Comparison of ENCODE assay signal across 10 cellular contexts in genomic region chr1:205477759-205478247, GRCh38. TPM values are rescaled to one million over a fixed set of nuclear protein-coding genes. Genes with fewer than 3 reads are reported as not detected.
DNase-seq lines count a peak whose midpoint lies in the region; ATAC-seq, FAIRE-seq and TF ChIP-seq lines count a peak whose summit lies in the region.
"Had no signal": no experiment of that assay in that cellular context is flagged by ENCODE, and none has a peak within 500 bp of the region (broad histone marks: within the 10 kb centered on the region; RNA-seq: fewer than 3 reads in every experiment).

No MANE protein-coding gene starts in this region.

- no peak for TF ChIP-seq POLR2A in breast epithelium (IDR thresholded peaks at IDR 0.05)

- H3K27ac ChIP-seq in breast epithelium (peak overlapping the region; percentile 84 to 87), lung (ENCODE audit: low read depth in 1 of 2, low read length in 1 of 2) (no peak overlapping the region)

- peak overlapping the region in 1 of 3 donors; percentile 39 for H3K4me3 ChIP-seq in breast epithelium
- H3K4me3 ChIP-seq in lung, result no peak overlapping the region

- intact Hi-C loops in Calu3 (cut with micrococcal nuclease; ENCODE audit: unreplicated experiment) (no loop called here), breast epithelium (cut with DNase I; ENCODE audit: low total_unique reads) (no loop called here)

- TF ChIP-seq CTCF in Calu3 (IDR thresholded peaks at IDR 0.05; ENCODE audit: unreplicated experiment) (no peak), breast epithelium (IDR thresholded peaks at IDR 0.05) (no peak), lung (IDR thresholded peaks at IDR 0.05; ENCODE audit: control extremely low read depth, extremely low read depth) (no peak)

- CTCF ChIA-PET in Calu3 (lab: Charles Lee), result interaction anchor here (0.7 to 1.8 kb wide), 20 partner anchors 10 to 974 kb away, joined by 3 to 20 read pairs (median 4); partner anchors contain the start of gene CDK18

- peak; percentile 74 for ATAC-seq in lung (ENCODE audit: insufficient read depth, low FRiP score)
- ATAC-seq in GM18502 (IDR thresholded peaks at IDR 0.05; ENCODE audit: poor library complexity, unreplicated experiment), result no peak
- ATAC-seq in stimulated activated effector memory CD8-positive, alpha-beta T cell treated with anti-CD3 and anti-CD28 coated beads, Interleukin-12 subunit alpha, Interleukin-12 subunit beta, amount 100 ng/mL, for 72 hours, result no peak

- H3K9me3 ChIP-seq in breast epithelium, result no peaks in the 10 kb centered on the region
- peaks cover 0 to 6% of the 10 kb centered on the region in 2 donors for H3K9me3 ChIP-seq in lung (ENCODE audit: control insufficient read depth in 2 of 2, insufficient read depth in 1 of 2, low read length in 1 of 2)

- H3K4me1 Mint-ChIP-seq in Calu3 (ENCODE audit: low read depth, unreplicated experiment), result peaks cover 30% of the 10 kb centered on the region
- peaks cover 42% of the 10 kb centered on the region for H3K4me1 Mint-ChIP-seq in stimulated activated effector memory CD8-positive, alpha-beta T cell treated with anti-CD3 and anti-CD28 coated beads, Interleukin-12 subunit alpha, Interleukin-12 subunit beta, amount 100 ng/mL, for 72 hours

- no peaks in the 10 kb centered on the region for H3K36me3 ChIP-seq in breast epithelium
- no peaks in the 10 kb centered on the region for H3K36me3 ChIP-seq in lung (ENCODE audit: control insufficient read depth in 2 of 2, insufficient read depth in 2 of 2, low read length in 2 of 2)

- no peak for FAIRE-seq in frontal cortex (lab: Jason Lieb, UNC)

- peaks cover 44% of the 10 kb centered on the region for H3K27me3 Mint-ChIP-seq in Calu3 (ENCODE audit: unreplicated experiment)

- H3K36me3 Mint-ChIP-seq in Calu3 (ENCODE audit: insufficient read depth, unreplicated experiment), result peaks cover 6% of the 10 kb centered on the region
- peaks cover 6% of the 10 kb centered on the region for H3K36me3 Mint-ChIP-seq in stimulated activated effector memory CD8-positive, alpha-beta T cell treated with anti-CD3 and anti-CD28 coated beads, Interleukin-12 subunit alpha, Interleukin-12 subunit beta, amount 100 ng/mL, for 72 hours

- H3K27ac Mint-ChIP-seq in Calu3 (ENCODE audit: unreplicated experiment), result peak overlapping the region; percentile 68
- H3K27ac Mint-ChIP-seq in stimulated activated effector memory CD8-positive, alpha-beta T cell treated with anti-CD3 and anti-CD28 coated beads, Interleukin-12 subunit alpha, Interleukin-12 subunit beta, amount 100 ng/mL, for 72 hours, result no peak overlapping the region
- H3K27ac Mint-ChIP-seq: activated naive CD8-positive, alpha-beta T cell treated with anti-CD3 and anti-CD28 coated beads, Interleukin-2, amount 10 ng/mL, durations not matched to agents 7 days and 5 days had no signal

- H3K4me1 ChIP-seq in breast epithelium, result peaks cover 3% of the 10 kb centered on the region in 2 donors
- H3K4me1 ChIP-seq in lung (ENCODE audit: control insufficient read depth in 2 of 2, insufficient read depth in 2 of 2, low read length in 2 of 2), result no peaks in the 10 kb centered on the region

- H3K9me3 Mint-ChIP-seq in Calu3 (ENCODE audit: low read depth, unreplicated experiment), result peaks cover 6% of the 10 kb centered on the region
- H3K9me3 Mint-ChIP-seq in stimulated activated effector memory CD8-positive, alpha-beta T cell treated with anti-CD3 and anti-CD28 coated beads, Interleukin-12 subunit alpha, Interleukin-12 subunit beta, amount 100 ng/mL, for 72 hours, result peaks cover 10% of the 10 kb centered on the region

- no TSS peak for BruUV-seq in Calu3 (replicated peaks; lab: Mats Ljungman, UMichigan)

- DNase-seq in Calu3, result peak; percentile 96
- peak; percentile 88 for DNase-seq in NCI-H2029 (lab: John Stamatoyannopoulos, UW)
- peak; percentile 93 to 94 for DNase-seq in breast epithelium (ENCODE audit: low spot score in 2 of 2)
- DNase-seq in lung (ENCODE audit: low spot score), result peak; percentile 89
- DNase-seq in frontal cortex (ENCODE audit: low spot score in 2 of 2), result no peak
- no peak for DNase-seq in putamen (ENCODE audit: low spot score)
- no peak for DNase-seq in stimulated activated effector memory CD8-positive, alpha-beta T cell treated with anti-CD3 and anti-CD28 coated beads, Interleukin-12 subunit alpha, Interleukin-12 subunit beta, amount 100 ng/mL, for 72 hours (ENCODE audit: low spot score in 2 of 2)
- DNase-seq: activated naive CD8-positive, alpha-beta T cell treated with anti-CD3 and anti-CD28 coated beads, Interleukin-2, amount 10 ng/mL, durations not matched to agents 7 days and 5 days had no signal

- H3K27me3 ChIP-seq in breast epithelium (peaks cover 0 to 9% of the 10 kb centered on the region in 2 donors), lung (ENCODE audit: control insufficient read depth, insufficient read depth) (no peaks in the 10 kb centered on the region)

- H3K4me3 Mint-ChIP-seq in Calu3 (ENCODE audit: low read depth, unreplicated experiment), result peak overlapping the region; percentile 29
- H3K4me3 Mint-ChIP-seq in stimulated activated effector memory CD8-positive, alpha-beta T cell treated with anti-CD3 and anti-CD28 coated beads, Interleukin-12 subunit alpha, Interleukin-12 subunit beta, amount 100 ng/mL, for 72 hours, result no peak overlapping the region
- H3K4me3 Mint-ChIP-seq: activated naive CD8-positive, alpha-beta T cell treated with anti-CD3 and anti-CD28 coated beads, Interleukin-2, amount 10 ng/mL, durations not matched to agents 7 days and 5 days had no signal

- WGBS in lung, 2 donors, result 59 to 65% methylated on average over 12 of the region's 12 CpGs

RNA-seq across cellular contexts. Expression of gene BLACAT1, which starts 22.0 kb away (rescaled TPM):
- total RNA-seq in Calu3 (2022) (14.2 TPM in 2 replicates), breast epithelium (1 to 10 TPM in 1 of 3 donors, under 1 TPM in 1, not detected in 1; 0.66 to 1.5 TPM), lung (under 1 TPM; 0.55 to 0.74 TPM), frontal cortex (0.41 TPM)
- polyA plus RNA-seq in lung, result under 1 TPM; 0.35 to 0.61 TPM
- total RNA-seq: liver had no signal
- polyA plus RNA-seq: liver had no signal

RNA-seq across cellular contexts. Expression of gene CDK18, which starts 26.7 kb away (rescaled TPM):
- total RNA-seq in Calu3 (2022) (42.1 and 44.0 TPM in 2 replicates), breast epithelium (10 to 100 TPM in 1 of 3 donors, 1 to 10 TPM in 2; 1.4 to 12.3 (median 9.2) TPM), lung (10 to 100 TPM; 10.9 to 19.1 TPM), frontal cortex (0.82 TPM)
- polyA plus RNA-seq in lung, result 10 to 100 TPM in 1 of 2 donors, 1 to 10 TPM in 1; 9.7 to 21.0 TPM

RNA-seq across cellular contexts. Expression of gene LEMD1, which starts 55.9 kb away (rescaled TPM):
- total RNA-seq in Calu3 (2022) (15.3 and 17.2 TPM in 2 replicates), breast epithelium (1 to 10 TPM in 1 of 3 donors, not detected in 2; 6.1 TPM), lung (1 to 10 TPM; 1.0 to 1.5 TPM), frontal cortex (2.4 TPM)
- polyA plus RNA-seq in lung, result 1 to 10 TPM in 1 of 2 donors, under 1 TPM in 1; 0.72 to 1.2 TPM
- total RNA-seq: liver had no signal
- polyA plus RNA-seq: liver had no signal

Comparison
In these comparisons a context has a peak if more than half of its experiments do, and no peak if none do; other contexts are left out.
1. DNase-seq: peak in Calu3 (single experiment), NCI-H2029 (single experiment), breast epithelium (2 of 2) and lung (single experiment); none in frontal cortex (0 of 2), putamen (single experiment) and stimulated activated effector memory CD8-positive, alpha-beta T cell treated with anti-CD3 and anti-CD28 coated beads, Interleukin-12 subunit alpha, Interleukin-12 subunit beta, amount 100 ng/mL, for 72 hours (0 of 2).
2. H3K27ac ChIP-seq: peak in breast epithelium (2 of 2); none in lung (0 of 2).